22 cellular contexts compared by ENCODE assay signal in the genomic region with DNA sequence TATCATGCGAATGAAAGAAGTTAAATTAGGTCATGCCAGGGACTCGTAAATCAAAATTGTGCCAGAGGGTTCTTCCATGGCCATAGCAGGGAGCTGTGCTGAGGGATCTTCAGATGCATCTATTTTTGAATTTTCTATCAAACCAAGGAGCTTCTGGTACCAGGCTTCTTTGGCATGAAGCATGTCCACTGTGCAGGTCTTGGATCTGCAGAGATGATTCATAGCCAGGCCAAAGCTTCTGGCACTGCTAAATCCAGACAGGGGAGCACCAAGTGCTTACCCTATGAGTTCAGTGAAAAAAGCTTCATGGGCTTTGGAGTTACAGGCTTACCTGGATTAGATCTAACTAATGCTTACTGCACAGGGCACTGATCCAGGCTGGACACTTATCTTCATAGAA.
DNase-seq lines count a peak whose midpoint lies in the region; ATAC-seq and TF ChIP-seq lines count a peak whose summit lies in the region.
"Had no signal": no experiment of that assay in that cellular context is flagged by ENCODE, and none has a peak within 500 bp of the region (broad histone marks: within the 10 kb centered on the region; RNA-seq: fewer than 3 reads in every experiment).

No MANE protein-coding gene starts in this region.

- POLR2A ChIA-PET in A673 (lab: Charles Lee; ENCODE audit: low non-redundant PET), result no interaction called here

- CTCF ChIA-PET in A673 (lab: Charles Lee), result no interaction called here

- TF ChIP-seq CTCF in A673 (conservative IDR thresholded peaks at IDR 0.05; ENCODE audit: low read depth, low read length) (no peak), GM13977 (IDR thresholded peaks at IDR 0.05; ENCODE audit: extremely low read depth, insufficient read depth, missing control alignments) (no peak)

- H3K27me3 ChIP-seq in A673 (replicated peaks; ENCODE audit: insufficient read depth, low read depth, low read length, poor library complexity) (no peaks in the 10 kb centered on the region), MG63 (no peaks in the 10 kb centered on the region)
- H3K27me3 ChIP-seq: BE2C; BLaER1 treated with 17β-estradiol and CSF1 and Interleukin-3, amounts not matched to agents 10 nM and 100 nM had no signal

- no peak overlapping the region for H3K4me3 ChIP-seq in A673 (ENCODE audit: low read depth, low read length, poor library complexity, severe bottlenecking)
- no peak overlapping the region for H3K4me3 ChIP-seq in MG63
- peak overlapping the region; percentile 37 for H3K4me3 ChIP-seq in SK-N-MC
- H3K4me3 ChIP-seq: BLaER1 treated with 17β-estradiol and CSF1 and Interleukin-3, amounts not matched to agents 10 nM and 100 nM; HAP-1 had no signal

- in situ Hi-C loops in GM13977 (cut with MboI; ENCODE audit: low pct_unique_long_range_greater_than_20kb, low sequenced_read_pairs, unreplicated experiment), result no loop called here

- ATAC-seq in GM19455 (IDR thresholded peaks at IDR 0.05; ENCODE audit: unreplicated experiment), result no peak

- H3K9me3 ChIP-seq in A673 (ENCODE audit: low read depth, low read length, poor library complexity, severe bottlenecking) (no peaks in the 10 kb centered on the region), MG63 (no peaks in the 10 kb centered on the region), SK-N-MC (ENCODE audit: low read depth, low read length) (no peaks in the 10 kb centered on the region)
- H3K9me3 ChIP-seq: BE2C; BLaER1 treated with 17β-estradiol and CSF1 and Interleukin-3, amounts not matched to agents 10 nM and 100 nM; HAP-1 had no signal

- no TSS peak for BruUV-seq in A673 (replicated peaks; lab: Mats Ljungman, UMichigan)

- no peaks in the 10 kb centered on the region for H3K36me3 ChIP-seq in A673 (ENCODE audit: insufficient read depth, low read length, poor library complexity, severe bottlenecking)
- H3K36me3 ChIP-seq in MG63, result no peaks in the 10 kb centered on the region
- no peaks in the 10 kb centered on the region for H3K36me3 ChIP-seq in SK-N-MC (ENCODE audit: insufficient read depth, low read length)
- H3K36me3 ChIP-seq: BE2C; BLaER1 treated with 17β-estradiol and CSF1 and Interleukin-3, amounts not matched to agents 10 nM and 100 nM; HAP-1 had no signal

- H3K4me1 ChIP-seq in A673 (ENCODE audit: insufficient read depth, low read length, poor library complexity, severe bottlenecking), result peaks cover 5% of the 10 kb centered on the region
- H3K4me1 ChIP-seq: BE2C, HAP-1 had no signal

- intact Hi-C loops in A673 (cut with micrococcal nuclease; ENCODE audit: unreplicated experiment), result no loop called here

- DNase-seq in A673 (ENCODE audit: low spot score) (peak; percentile 20), MG63 (peak; percentile 2), SK-N-MC (ENCODE audit: low read depth, low spot score) (peak; percentile 16), cerebellar cortex (ENCODE audit: low spot score) (peak; percentile 70), NCI-H69 (lab: John Stamatoyannopoulos, UW) (no peak), SKM-1 treated with dmso at 0.1 percent for 144 hours (lab: John Stamatoyannopoulos, UW; ENCODE audit: unreplicated experiment) (no peak), GM13977 (ENCODE audit: low spot score) (no peak)
- DNase-seq: ACHN; AML-193; BE2C; CD4-positive, alpha-beta T cell; CD8-positive, alpha-beta memory T cell; DMS 273 treated with DMSO at 0.1 percent for 48 hours; DMS79; EL; GF-D8; GOT3; HFFc6 had no signal

- H3K9ac ChIP-seq in SK-N-MC (ENCODE audit: insufficient read length), result no peak overlapping the region
- H3K9ac ChIP-seq: BLaER1 treated with 17β-estradiol and CSF1 and Interleukin-3, amounts not matched to agents 10 nM and 100 nM had no signal

- H3K27ac ChIP-seq in A673 (ENCODE audit: low read depth, low read length, poor library complexity, severe bottlenecking) (no peak overlapping the region), SK-N-MC (no peak overlapping the region)
- H3K27ac ChIP-seq: 22Rv1; BLaER1 treated with 17β-estradiol and CSF1 and Interleukin-3, amounts not matched to agents 10 nM and 100 nM had no signal

Comparison
In these comparisons a context has a peak if more than half of its experiments do, and no peak if none do; other contexts are left out.
1. DNase-seq: peak in A673 (single experiment), MG63 (single experiment), SK-N-MC (single experiment) and cerebellar cortex (single experiment); none in NCI-H69 (single experiment), SKM-1 treated with dmso at 0.1 percent for 144 hours (single experiment) and GM13977 (single experiment).